Comparison of ENCODE assay signal across 22 cellular contexts in the genomic region with DNA sequence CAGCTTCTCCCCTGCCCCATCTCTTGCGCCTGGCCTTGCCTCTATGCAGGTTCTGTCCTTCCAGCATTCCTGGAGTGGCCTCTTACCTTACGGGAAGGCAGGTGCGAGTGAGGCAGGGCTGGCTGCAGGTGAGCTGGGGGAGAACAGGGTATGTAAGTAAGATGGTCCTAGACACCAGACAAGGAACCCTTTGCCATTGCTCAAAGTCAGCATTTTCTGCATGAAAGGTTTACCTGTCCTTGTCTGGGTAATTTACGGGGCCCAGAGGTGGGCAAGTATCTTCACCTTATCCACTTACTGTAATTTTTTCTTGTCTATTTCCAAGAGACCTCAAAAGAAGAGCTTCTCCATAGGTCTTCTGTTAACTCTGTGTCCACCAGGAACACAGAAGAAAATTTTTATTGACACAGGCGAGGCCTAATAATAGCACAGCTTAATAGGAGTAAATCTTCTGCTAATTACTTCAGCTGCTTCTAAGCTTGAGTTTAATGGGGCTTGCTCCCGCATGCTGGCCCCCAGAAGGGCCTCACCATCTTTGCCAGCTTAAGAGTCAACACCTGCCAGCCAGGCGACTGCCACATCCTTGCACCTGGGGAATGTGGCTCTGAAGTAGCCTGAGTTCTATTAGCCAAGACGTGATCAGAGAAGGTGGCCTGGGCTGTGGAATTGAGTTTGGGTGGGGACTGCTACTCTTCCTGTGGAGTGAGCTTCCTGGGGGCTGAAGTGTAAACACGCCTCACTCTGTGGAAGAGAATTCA. TPM values are rescaled to one million over a fixed set of nuclear protein-coding genes. Genes with fewer than 3 reads are reported as not detected.
"Had no signal": no experiment of that assay in that cellular context is flagged by ENCODE, and none has a peak within 500 bp of the region (broad histone marks: within the 10 kb centered on the region; RNA-seq: fewer than 3 reads in every experiment).

No MANE protein-coding gene starts in this region.

- H3K36me3 Mint-ChIP-seq: activated naive CD4-positive, alpha-beta T cell treated with anti-CD3 and anti-CD28 coated beads, Interleukin-2, amount 50 U/mL, for 72 hours had no signal

- H3K4me3 Mint-ChIP-seq: activated B cell treated with CpG ODN at 0.5 μM for 24 hours; activated T-cell treated with anti-CD3 and anti-CD28 coated beads, Interleukin-2, amount 50 U/mL, for 72 hours; nephron had no signal

- H3K27me3 Mint-ChIP-seq: activated B cell treated with CpG ODN at 0.5 μM for 24 hours, progenitor cell of endocrine pancreas had no signal

- H3K9me3 Mint-ChIP-seq: activated B cell treated with CpG ODN at 0.5 μM for 24 hours; activated naive CD4-positive, alpha-beta T cell treated with anti-CD3 and anti-CD28 coated beads, Interleukin-2, amount 50 U/mL, for 72 hours; activated T-cell treated with anti-CD3 and anti-CD28 coated beads, Interleukin-2, amount 50 U/mL, for 72 hours; nephron had no signal

- H3K4me1 Mint-ChIP-seq: activated B cell treated with CpG ODN at 0.5 μM for 24 hours had no signal

- ATAC-seq: activated naive CD4-positive, alpha-beta T cell treated with anti-CD3 and anti-CD28 coated beads, Interleukin-2, amount 50 U/mL, for 72 hours; activated T-cell treated with anti-CD3 and anti-CD28 coated beads, Interleukin-2, amount 50 U/mL, for 72 hours; body of pancreas had no signal

- H3K27ac Mint-ChIP-seq: activated B cell treated with CpG ODN at 0.5 μM for 24 hours; activated naive CD4-positive, alpha-beta T cell treated with anti-CD3 and anti-CD28 coated beads, Interleukin-2, amount 50 U/mL, for 72 hours; activated T-cell treated with anti-CD3 and anti-CD28 coated beads, Interleukin-2, amount 50 U/mL, for 72 hours; progenitor cell of endocrine pancreas had no signal

- DNase-seq: activated B cell treated with CpG ODN at 0.5 μM for 24 hours; activated CD4-positive, alpha-beta T cell treated with anti-CD3 and anti-CD28 coated beads for 48 hours; activated CD8-positive, alpha-beta memory T cell treated with anti-CD3 and anti-CD28 coated beads, Interleukin-2, amount 50 U/mL, for 48 hours; activated gamma-delta T cell; activated T-cell treated with anti-CD3 and anti-CD28 coated beads, Interleukin-2, amount 50 U/mL, for 72 hours; amniotic stem cell; body of pancreas; caudate nucleus; colonic mucosa; hypothalamus; left ventricle myocardium inferior; small intestine; stimulated activated CD4-positive, alpha-beta T cell treated with anti-CD3 and anti-CD28 coated beads, Interleukin-4, amount 100 ng/mL, for 24 hours; stimulated activated naive CD4-positive, alpha-beta T cell treated with Interleukin-2 at 50 U/mL for 16 hours; substantia nigra; transverse colon had no signal

RNA-seq across cellular contexts. Expression of a gene that starts 27.1 kb away (rescaled TPM):
- total RNA-seq: activated B cell treated with CpG ODN at 0.5 μM for 24 hours; activated naive CD4-positive, alpha-beta T cell treated with anti-CD3 and anti-CD28 coated beads, Interleukin-2, amount 50 U/mL, for 72 hours; activated T-cell treated with anti-CD3 and anti-CD28 coated beads, Interleukin-2, amount 50 U/mL, for 72 hours; body of pancreas; colonic mucosa; esophagus muscularis mucosa; glomerular endothelial cell; kidney epithelial cell; progenitor cell of endocrine pancreas had no signal
